21 cellular contexts compared by ENCODE assay signal in the genomic region with DNA sequence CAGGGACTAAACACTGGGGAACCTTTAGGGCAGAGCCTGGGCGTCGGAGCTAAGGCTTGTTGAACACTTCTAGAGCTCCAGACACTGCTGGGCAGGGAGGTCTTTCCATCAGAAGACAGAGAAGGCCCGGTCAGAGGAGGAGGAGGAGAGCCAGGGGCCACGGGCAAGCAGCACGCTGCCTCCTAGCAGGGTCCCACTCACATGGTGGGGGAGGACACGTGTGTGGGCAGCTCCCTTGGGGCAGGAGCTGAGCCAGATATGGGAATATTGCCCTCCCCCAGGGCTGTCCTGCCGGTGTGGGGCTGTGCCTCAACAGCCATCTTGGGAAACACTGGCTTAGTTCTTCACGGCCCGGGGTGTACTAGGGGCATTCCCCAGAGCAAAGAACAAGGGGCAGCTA.
"Had no signal": no experiment of that assay in that cellular context is flagged by ENCODE, and none has a peak within 500 bp of the region (broad histone marks: within the 10 kb centered on the region; RNA-seq: fewer than 3 reads in every experiment).

No MANE protein-coding gene starts in this region.

- H3K27me3 ChIP-seq: right atrium auricular region, tibial nerve, upper lobe of left lung, vagina had no signal

- H3K9me3 Mint-ChIP-seq: stimulated activated effector memory CD8-positive, alpha-beta T cell treated with anti-CD3 and anti-CD28 coated beads, Interleukin-12 subunit alpha, Interleukin-12 subunit beta, amount 100 ng/mL, for 72 hours had no signal

- H3K4me1 Mint-ChIP-seq: stimulated activated effector memory CD8-positive, alpha-beta T cell treated with anti-CD3 and anti-CD28 coated beads, Interleukin-12 subunit alpha, Interleukin-12 subunit beta, amount 100 ng/mL, for 72 hours had no signal

- H3K4me3 ChIP-seq: prostate gland, right atrium auricular region, thoracic aorta, tibial nerve, upper lobe of left lung, vagina had no signal

- FAIRE-seq: frontal cortex, keratinocyte had no signal

- H3K36me3 ChIP-seq: prostate gland, right atrium auricular region, thoracic aorta, tibial nerve, upper lobe of left lung, vagina had no signal

- H3K9me3 ChIP-seq: prostate gland, thoracic aorta, vagina had no signal

- H3K4me1 ChIP-seq: prostate gland, right atrium auricular region, tibial nerve, upper lobe of left lung, vagina had no signal

- DNase-seq: cerebellar nuclear complex; cortex of kidney; effector CD4-positive, alpha-beta T cell; mesendoderm; midbrain; naive thymus-derived CD4-positive, alpha-beta T cell; nucleus accumbens; stimulated activated CD4-positive, alpha-beta T cell treated with anti-CD3 and anti-CD28 coated beads, Interleukin-2, amount 100 ng/mL, for 24 hours; stimulated activated CD4-positive, alpha-beta T cell treated with anti-CD3 and anti-CD28 coated beads, Interleukin-4, amount 100 ng/mL, for 24 hours; stimulated activated naive CD4-positive, alpha-beta T cell treated with Interleukin-2 at 50 U/mL for 16 hours; upper lobe of left lung had no signal

- H3K36me3 Mint-ChIP-seq: stimulated activated effector memory CD8-positive, alpha-beta T cell treated with anti-CD3 and anti-CD28 coated beads, Interleukin-12 subunit alpha, Interleukin-12 subunit beta, amount 100 ng/mL, for 72 hours had no signal

- H3K27ac Mint-ChIP-seq: naive thymus-derived CD4-positive, alpha-beta T cell; stimulated activated effector memory CD8-positive, alpha-beta T cell treated with anti-CD3 and anti-CD28 coated beads, Interleukin-12 subunit alpha, Interleukin-12 subunit beta, amount 100 ng/mL, for 72 hours had no signal

- H3K4me3 Mint-ChIP-seq: naive thymus-derived CD4-positive, alpha-beta T cell; neural crest cell; stimulated activated effector memory CD8-positive, alpha-beta T cell treated with anti-CD3 and anti-CD28 coated beads, Interleukin-12 subunit alpha, Interleukin-12 subunit beta, amount 100 ng/mL, for 72 hours had no signal

- ATAC-seq: naive thymus-derived CD4-positive, alpha-beta T cell; sciatic nerve; stimulated activated effector memory CD8-positive, alpha-beta T cell treated with anti-CD3 and anti-CD28 coated beads, Interleukin-12 subunit alpha, Interleukin-12 subunit beta, amount 100 ng/mL, for 72 hours had no signal

- H3K27ac ChIP-seq: prostate gland, right atrium auricular region, thoracic aorta, tibial nerve, upper lobe of left lung, vagina had no signal
